Comparison of ENCODE assay signal across 8 cellular contexts in the genomic region with DNA sequence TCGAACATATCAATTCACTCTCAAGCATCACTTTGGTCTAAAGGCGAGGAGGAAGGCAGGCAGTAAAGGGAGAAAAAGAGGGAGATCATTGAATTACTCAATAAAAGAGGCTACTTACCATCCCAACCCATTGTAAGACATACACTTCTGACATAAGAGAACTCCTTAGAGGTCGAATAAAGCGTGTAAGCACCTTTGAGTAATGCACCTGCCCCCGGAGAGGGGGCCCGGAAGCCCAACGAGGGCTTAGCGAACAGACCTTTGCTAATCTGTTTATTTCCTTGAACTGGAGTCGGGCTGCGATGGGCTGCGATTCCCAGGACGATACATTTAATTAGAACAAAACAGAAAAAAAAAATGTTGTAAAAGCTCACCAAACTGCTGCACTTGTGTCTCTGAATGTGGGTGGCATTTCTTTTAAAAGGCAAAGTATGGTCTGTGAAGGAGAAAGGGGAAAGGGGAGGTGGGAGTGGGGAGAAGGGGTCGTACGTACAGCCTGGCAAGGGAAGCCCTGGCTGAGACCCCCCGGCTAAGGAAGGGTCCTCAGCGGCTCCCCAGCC. TPM values are rescaled to one million over a fixed set of nuclear protein-coding genes. Genes with fewer than 3 reads are reported as not detected.
DNase-seq lines count a peak whose midpoint lies in the region; ATAC-seq and TF ChIP-seq lines count a peak whose summit lies in the region.

No MANE protein-coding gene starts in this region.

- peaks cover 16% of the 10 kb centered on the region for H3K36me3 Mint-ChIP-seq in brain

- POLR2A ChIA-PET in HEK293 (lab: Yijun Ruan, JAX) = interaction anchor here (0.6 to 1.6 kb wide), 2 partner anchors 21 to 40 kb away, joined by 3 to 8 read pairs; a partner anchor contains a TSS

- peak overlapping the region; percentile 99 to 100 (median 100) for H3K27ac Mint-ChIP-seq in brain

- intact Hi-C loops in lower lobe of right lung (cut with DNase I) = no loop called here
- intact Hi-C loops in stomach (cut with DNase I; ENCODE audit: low total_unique reads) = no loop called here

- no peaks in the 10 kb centered on the region for H3K9me2 ChIP-seq in SU-DHL-6 (replicated peaks; ENCODE audit: insufficient read depth, low read length)

- H3F3A ChIP-seq in SU-DHL-6 (ENCODE audit: insufficient read depth) = peaks cover 60% of the 10 kb centered on the region

- no peak for ATAC-seq in lower lobe of right lung

- H4K20me1 ChIP-seq in SU-DHL-6 (ENCODE audit: low read depth, low read length) = no peaks in the 10 kb centered on the region

- no peak overlapping the region for H2AFZ ChIP-seq in SU-DHL-6 (ENCODE audit: low read depth, low read length, severe bottlenecking)

- TF ChIP-seq EP300 in stomach (IDR thresholded peaks at IDR 0.05) = no peak

- peaks cover 62% of the 10 kb centered on the region for H3K79me2 ChIP-seq in SU-DHL-6 (ENCODE audit: insufficient read depth, low read length)

- H3K27ac ChIP-seq in HEK293 (ENCODE audit: extremely low read depth, low read depth, low read length) (peak overlapping the region; percentile 100), SU-DHL-6 (ENCODE audit: low read depth, low read length) (peak overlapping the region; percentile 97), lower lobe of right lung (peak overlapping the region; percentile 100), stomach (peak overlapping the region; percentile 97 to 100 (median 100))

- H3K4me1 Mint-ChIP-seq in brain = peaks cover 70% of the 10 kb centered on the region

- CTCF ChIA-PET in HEK293 (lab: Yijun Ruan, JAX) = no interaction called here

- H3K4me3 ChIP-seq in HEK293 (ENCODE audit: low read depth, low read length) (peak overlapping the region; percentile 74), SU-DHL-6 (ENCODE audit: insufficient read depth, low read length, poor library complexity, severe bottlenecking) (peak overlapping the region; percentile 97), lower lobe of right lung (peak overlapping the region; percentile 89), stomach (peak overlapping the region; percentile 72 to 99 (median 84))

- TF ChIP-seq CTCF in HEK293 (tag by site-specific recombination; IDR thresholded peaks at IDR 0.05) (no peak), SU-DHL-6 (IDR thresholded peaks at IDR 0.05; ENCODE audit: insufficient read depth, low read length, poor library complexity, severe bottlenecking) (no peak), brain (conservative IDR thresholded peaks at IDR 0.05) (no peak), lower lobe of right lung (IDR thresholded peaks at IDR 0.05) (no peak), stomach (IDR thresholded peaks at IDR 0.05) (no peak)

- TF ChIP-seq POLR2A in stomach (IDR thresholded peaks at IDR 0.05) = no peak

- DNase-seq in lower lobe of right lung (no peak), stomach (no peak), NCI-H446 treated with DMSO at 0.1 percent for 48 hours (lab: John Stamatoyannopoulos, UW) (no peak), mesenteric fat pad (ENCODE audit: low spot score) (no peak), NCI-H226 (no peak)

- peak overlapping the region; percentile 85 for H3K4me2 ChIP-seq in SU-DHL-6 (ENCODE audit: low read depth, low read length, poor library complexity, severe bottlenecking)

- H3K4me1 ChIP-seq in HEK293 (ENCODE audit: control insufficient read depth, insufficient read depth, low read length) = peaks cover 39% of the 10 kb centered on the region
- H3K4me1 ChIP-seq in lower lobe of right lung = peaks cover 59% of the 10 kb centered on the region
- H3K4me1 ChIP-seq in stomach = peaks cover 38 to 61% (median 55%) of the 10 kb centered on the region in 4 donors

- peaks cover 0 to 11% (median 0%) of the 10 kb centered on the region in 5 experiments for H3K9me3 Mint-ChIP-seq in brain

- no peaks in the 10 kb centered on the region for H3K9me3 ChIP-seq in HEK293 (ENCODE audit: control insufficient read depth, insufficient read depth, low read depth, low read length)
- no peaks in the 10 kb centered on the region for H3K9me3 ChIP-seq in SU-DHL-6 (ENCODE audit: insufficient read depth, low read length)
- no peaks in the 10 kb centered on the region for H3K9me3 ChIP-seq in lower lobe of right lung
- H3K9me3 ChIP-seq in stomach = no peaks in the 10 kb centered on the region

- peaks cover 9 to 42% of the 10 kb centered on the region in 2 experiments; a peak in 2 of 3 replicates for H3K36me3 ChIP-seq in HEK293 (ENCODE audit: control insufficient read depth in 2 of 2, insufficient read depth in 1 of 2, low read length in 2 of 2)
- peaks cover 11% of the 10 kb centered on the region; the same call in 1 of the 2 replicates for H3K36me3 ChIP-seq in SU-DHL-6 (ENCODE audit: low read length)
- peaks cover under 1% of the 10 kb centered on the region for H3K36me3 ChIP-seq in lower lobe of right lung
- H3K36me3 ChIP-seq in stomach = no peaks in the 10 kb centered on the region

- H3K27me3 Mint-ChIP-seq in brain = peaks cover 14% of the 10 kb centered on the region

- H3K9ac ChIP-seq in SU-DHL-6 (ENCODE audit: low read length) = peak overlapping the region; percentile 100

- H3K27me3 ChIP-seq in SU-DHL-6 (ENCODE audit: low read length) (no peaks in the 10 kb centered on the region), lower lobe of right lung (ENCODE audit: low read depth) (no peaks in the 10 kb centered on the region), stomach (no peaks in the 10 kb centered on the region)

- WGBS in stomach, 5 donors = 3 to 8% (median 4%) methylated on average over 16 of the region's 16 CpGs

- peak overlapping the region; percentile 94 to 98 (median 96) for H3K4me3 Mint-ChIP-seq in brain

TF ChIP-seq in HEK293, 187 proteins besides CTCF, POLR2A, EP300 and RAD21:
- TF ChIP-seq, protein P1, sequence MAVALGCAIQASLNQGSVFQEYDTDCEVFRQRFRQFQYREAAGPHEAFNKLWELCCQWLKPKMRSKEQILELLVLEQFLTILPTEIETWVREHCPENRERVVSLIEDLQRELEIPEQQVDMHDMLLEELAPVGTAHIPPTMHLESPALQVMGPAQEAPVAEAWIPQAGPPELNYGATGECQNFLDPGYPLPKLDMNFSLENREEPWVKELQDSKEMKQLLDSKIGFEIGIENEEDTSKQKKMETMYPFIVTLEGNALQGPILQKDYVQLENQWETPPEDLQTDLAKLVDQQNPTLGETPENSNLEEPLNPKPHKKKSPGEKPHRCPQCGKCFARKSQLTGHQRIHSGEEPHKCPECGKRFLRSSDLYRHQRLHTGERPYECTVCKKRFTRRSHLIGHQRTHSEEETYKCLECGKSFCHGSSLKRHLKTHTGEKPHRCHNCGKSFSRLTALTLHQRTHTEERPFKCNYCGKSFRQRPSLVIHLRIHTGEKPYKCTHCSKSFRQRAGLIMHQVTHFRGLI (tag by site-specific recombination; IDR thresholded peaks at IDR 0.05) = peak; percentile 57; the same call in 1 of the 2 replicates
- TF ChIP-seq ZNF626 (tag by site-specific recombination; IDR thresholded peaks at IDR 0.05) (no peak), ZNF138 (tag by site-specific recombination; IDR thresholded peaks at IDR 0.05; ENCODE audit: borderline replicate concordance) (no peak), ZNF121 (tag by site-specific recombination; IDR thresholded peaks at IDR 0.05) (0 out of 2 replicates have a peak, but pooled peaks have one; percentile 27)
- TF ChIP-seq, protein P2, sequence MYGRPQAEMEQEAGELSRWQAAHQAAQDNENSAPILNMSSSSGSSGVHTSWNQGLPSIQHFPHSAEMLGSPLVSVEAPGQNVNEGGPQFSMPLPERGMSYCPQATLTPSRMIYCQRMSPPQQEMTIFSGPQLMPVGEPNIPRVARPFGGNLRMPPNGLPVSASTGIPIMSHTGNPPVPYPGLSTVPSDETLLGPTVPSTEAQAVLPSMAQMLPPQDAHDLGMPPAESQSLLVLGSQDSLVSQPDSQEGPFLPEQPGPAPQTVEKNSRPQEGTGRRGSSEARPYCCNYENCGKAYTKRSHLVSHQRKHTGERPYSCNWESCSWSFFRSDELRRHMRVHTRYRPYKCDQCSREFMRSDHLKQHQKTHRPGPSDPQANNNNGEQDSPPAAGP (tag by site-specific recombination; IDR thresholded peaks at IDR 0.05) = no peak
TF ChIP-seq in HEK293: peak in this region for 2.

RNA-seq across cellular contexts. Expression of a gene that starts 3.0 kb away (rescaled TPM):
- polyA plus RNA-seq in brain (ENCODE audit: insufficient read depth, low read depth, low replicate concordance) (16.6 TPM), stomach (1 to 10 TPM; 4.7 to 8.5 (median 5.7) TPM)
- total RNA-seq in lower lobe of right lung (49.3 TPM), stomach (10 to 100 TPM; 14.7 to 78.5 (median 38.8) TPM), mesenteric fat pad (30.2 TPM)

RNA-seq across cellular contexts. Expression of a gene that starts 20.0 kb away (rescaled TPM):
- polyA plus RNA-seq in brain (ENCODE audit: insufficient read depth, low read depth, low replicate concordance) (169 TPM), stomach (10 to 100 TPM; 37.8 to 53.9 (median 48.4) TPM)
- total RNA-seq in lower lobe of right lung (49.9 TPM), stomach (100 to 1,000 TPM in 1 of 5 donors, 10 to 100 TPM in 4; 16.2 to 373 (median 38.7) TPM), mesenteric fat pad (59.3 TPM)
